In genomic region chr15:31782951-31783350, GRCh38 we compare ENCODE assay signal across 19 cellular contexts.
DNase-seq lines count a peak whose midpoint lies in the region; ATAC-seq and TF ChIP-seq lines count a peak whose summit lies in the region.
"Had no signal": no experiment of that assay in that cellular context is flagged by ENCODE, and none has a peak within 500 bp of the region (broad histone marks: within the 10 kb centered on the region; RNA-seq: fewer than 3 reads in every experiment).

No MANE protein-coding gene starts in this region.

- H2BK15ac ChIP-seq in H9 (ENCODE audit: low read depth, low read length), result no peak overlapping the region

- H2BK5ac ChIP-seq in H9 (ENCODE audit: insufficient read length, low read length), result no peak overlapping the region

- peak overlapping the region; percentile 28 to 63 (median 46); a peak in 4 of 7 replicates for H3K27ac Mint-ChIP-seq in H9
- H3K27ac Mint-ChIP-seq in WTC11, result peak overlapping the region; percentile 88
- H3K27ac Mint-ChIP-seq in neural progenitor cell, result no peak overlapping the region
- H3K27ac Mint-ChIP-seq: B cell; CD8-positive, alpha-beta T cell had no signal

- peak overlapping the region; percentile 60; the same call in 1 of the 2 replicates for H3K14ac ChIP-seq in H9 (ENCODE audit: insufficient read depth, low read length)

- H3K9ac ChIP-seq in H9 (ENCODE audit: extremely low read depth, insufficient read length, low read length) (no peak overlapping the region), neural progenitor cell (no peak overlapping the region)
- H3K9ac ChIP-seq: BLaER1 treated with 17β-estradiol and CSF1 and Interleukin-3, amounts not matched to agents 10 nM and 100 nM had no signal

- TF ChIP-seq CTCF in H9 (conservative IDR thresholded peaks at IDR 0.05) (no peak), WTC11 (IDR thresholded peaks at IDR 0.05) (no peak), esophagus muscularis mucosa (IDR thresholded peaks at IDR 0.05) (no peak), neural progenitor cell (IDR thresholded peaks at IDR 0.05) (no peak)

- H4K20me1 ChIP-seq in H9 (ENCODE audit: control insufficient read depth, insufficient read depth, insufficient read length), result no peaks in the 10 kb centered on the region
- no peaks in the 10 kb centered on the region for H4K20me1 ChIP-seq in neural progenitor cell (ENCODE audit: low read depth)
- H4K20me1 ChIP-seq: BLaER1 treated with 17β-estradiol and CSF1 and Interleukin-3, amounts not matched to agents 10 nM and 100 nM had no signal

- H3T11ph ChIP-seq in H9 (ENCODE audit: low read length), result no peak overlapping the region

- H3K79me1 ChIP-seq in H9 (ENCODE audit: insufficient read depth, low read depth, low read length, poor library complexity, severe bottlenecking), result no peaks in the 10 kb centered on the region

- no peak for TF ChIP-seq EP300 in esophagus muscularis mucosa (IDR thresholded peaks at IDR 0.05)

- no peak overlapping the region for H3K56ac ChIP-seq in H9 (ENCODE audit: insufficient read length, low read depth, low read length)

- H3K4me3 ChIP-seq in esophagus muscularis mucosa (no peak overlapping the region), neural progenitor cell (no peak overlapping the region)
- H3K4me3 ChIP-seq: BLaER1 treated with 17β-estradiol and CSF1 and Interleukin-3, amounts not matched to agents 10 nM and 100 nM; HAP-1; K562 had no signal

- DNase-seq in H9 (no peak), WTC11 (ENCODE audit: low spot score) (no peak), esophagus muscularis mucosa (ENCODE audit: extremely low spot score) (peak; percentile 85), neural progenitor cell (ENCODE audit: low spot score) (peak; percentile 5), NCI-H1436 treated with DMSO at 0.1 percent for 48 hours (lab: John Stamatoyannopoulos, UW) (no peak), putamen (ENCODE audit: low spot score) (no peak), DMS53 (lab: John Stamatoyannopoulos, UW) (no peak)
- DNase-seq: Calu3; CD8-positive, alpha-beta T cell; DND-41; EL; GOT3; IMR-90 had no signal

- H3K18ac ChIP-seq in H9 (ENCODE audit: insufficient read length, low read depth, low read length), result no peak overlapping the region

- H3K36me3 ChIP-seq in esophagus muscularis mucosa, result no peaks in the 10 kb centered on the region
- no peaks in the 10 kb centered on the region for H3K36me3 ChIP-seq in neural progenitor cell
- H3K36me3 ChIP-seq: BLaER1 treated with 17β-estradiol and CSF1 and Interleukin-3, amounts not matched to agents 10 nM and 100 nM; HAP-1 had no signal

- POLR2A ChIA-PET in WTC11 (lab: Charles Lee), result no interaction called here

- H4K5ac ChIP-seq in H9 (ENCODE audit: insufficient read length, low read depth, low read length), result no peak overlapping the region

- H2BK120ac ChIP-seq in H9 (ENCODE audit: low read depth, low read length, poor library complexity, severe bottlenecking), result no peak overlapping the region

- H2BK12ac ChIP-seq in H9 (ENCODE audit: insufficient read length, low read depth, low read length), result no peak overlapping the region

- no peaks in the 10 kb centered on the region; a peak in 1 of 5 replicates for H3K9me3 Mint-ChIP-seq in H9
- H3K9me3 Mint-ChIP-seq in WTC11, result no peaks in the 10 kb centered on the region
- no peaks in the 10 kb centered on the region for H3K9me3 Mint-ChIP-seq in neural progenitor cell
- H3K9me3 Mint-ChIP-seq: CD8-positive, alpha-beta T cell had no signal

- H3K27ac ChIP-seq in H9 (ENCODE audit: insufficient read length, low read depth, low read length) (no peak overlapping the region), esophagus muscularis mucosa (replicated peaks in 1 of 4) (no peak overlapping the region), neural progenitor cell (no peak overlapping the region)
- H3K27ac ChIP-seq: BLaER1 treated with 17β-estradiol and CSF1 and Interleukin-3, amounts not matched to agents 10 nM and 100 nM; HL-60 had no signal

- H4K91ac ChIP-seq in H9 (ENCODE audit: insufficient read length, low read depth, low read length), result no peak overlapping the region

- no CpG with 5 or more reads among the region's 3 CpGs for WGBS in H9 (ENCODE audit: extremely low coverage, insufficient read length, low lambda C conversion rate)
- 78% methylated on average over 3 of the region's 3 CpGs for WGBS in esophagus muscularis mucosa

- ATAC-seq in WTC11 (peak; percentile 26; the same call in 1 of the 2 replicates), HG02870 (IDR thresholded peaks at IDR 0.05; ENCODE audit: unreplicated experiment) (no peak)
- ATAC-seq: CD8-positive, alpha-beta T cell; K562 had no signal

- H3K36me3 Mint-ChIP-seq in H9 (ENCODE audit: insufficient read depth in 1 of 3, low read depth in 3 of 3) (no peaks in the 10 kb centered on the region), WTC11 (no peaks in the 10 kb centered on the region), neural progenitor cell (no peaks in the 10 kb centered on the region)
- H3K36me3 Mint-ChIP-seq: CD8-positive, alpha-beta T cell had no signal

- H3K27me3 ChIP-seq in H9 (ENCODE audit: insufficient read depth, low read length), result no peaks in the 10 kb centered on the region
- no peaks in the 10 kb centered on the region for H3K27me3 ChIP-seq in esophagus muscularis mucosa
- no peaks in the 10 kb centered on the region for H3K27me3 ChIP-seq in neural progenitor cell
- H3K27me3 ChIP-seq: BLaER1 treated with 17β-estradiol and CSF1 and Interleukin-3, amounts not matched to agents 10 nM and 100 nM had no signal

- H3K4me1 ChIP-seq in H9 (ENCODE audit: insufficient read depth, low read length), result no peaks in the 10 kb centered on the region
- no peaks in the 10 kb centered on the region for H3K4me1 ChIP-seq in esophagus muscularis mucosa
- H3K4me1 ChIP-seq in neural progenitor cell, result peaks cover 9% of the 10 kb centered on the region
- H3K4me1 ChIP-seq: HAP-1 had no signal

- no peaks in the 10 kb centered on the region for H3K23me2 ChIP-seq in H9 (ENCODE audit: insufficient read length, low read depth, low read length, poor library complexity, severe bottlenecking)

- no peak overlapping the region for H2AK5ac ChIP-seq in H9 (ENCODE audit: insufficient read length, low read length)

- H3K27me3 Mint-ChIP-seq in H9 (ENCODE audit: low read depth) (no peaks in the 10 kb centered on the region), WTC11 (ENCODE audit: low read depth) (no peaks in the 10 kb centered on the region), neural progenitor cell (ENCODE audit: insufficient read depth, low read depth) (no peaks in the 10 kb centered on the region)
- H3K27me3 Mint-ChIP-seq: B cell had no signal

- intact Hi-C loops in esophagus muscularis mucosa (cut with DNase I), result no loop called here

- no peak overlapping the region for H3K23ac ChIP-seq in H9 (ENCODE audit: insufficient read length, low read depth, low read length)

- no peak overlapping the region for H2BK20ac ChIP-seq in H9 (ENCODE audit: low read depth, low read length, poor library complexity, severe bottlenecking)

- H4K8ac ChIP-seq in H9 (replicated peaks; ENCODE audit: insufficient read length, low read depth, low read length), result no peak overlapping the region

- no peaks in the 10 kb centered on the region for H3K79me2 ChIP-seq in H9 (ENCODE audit: insufficient read depth, low read length)
- no peaks in the 10 kb centered on the region for H3K79me2 ChIP-seq in neural progenitor cell (ENCODE audit: low read depth)

- no peaks in the 10 kb centered on the region for H3F3A ChIP-seq in neural progenitor cell (ENCODE audit: low read depth)

- CTCF ChIA-PET in WTC11 (lab: Charles Lee), result interaction anchor here (1.3 kb wide), 1 partner anchor 195 kb away, joined by 4 read pairs; no protein-coding TSS in a partner anchor

- H3K4ac ChIP-seq in H9 (ENCODE audit: low read depth, low read length), result no peak overlapping the region

- H3K4me1 Mint-ChIP-seq in H9 (peaks cover 26 to 30% of the 10 kb centered on the region in 2 experiments), WTC11 (peaks cover 25% of the 10 kb centered on the region), neural progenitor cell (peaks cover 16% of the 10 kb centered on the region)
- H3K4me1 Mint-ChIP-seq: B cell had no signal

- no peak for TF ChIP-seq POLR2A in esophagus muscularis mucosa (IDR thresholded peaks at IDR 0.05; ENCODE audit: low read depth)

- H3K4me2 ChIP-seq in H9 (ENCODE audit: insufficient read depth, insufficient read length, low read length) (no peak overlapping the region), neural progenitor cell (no peak overlapping the region)
- H3K4me2 ChIP-seq: BLaER1 treated with 17β-estradiol and CSF1 and Interleukin-3, amounts not matched to agents 10 nM and 100 nM had no signal

- H3K9me3 ChIP-seq in H9 (ENCODE audit: control insufficient read depth, low read depth, low read length), result no peaks in the 10 kb centered on the region
- H3K9me3 ChIP-seq in esophagus muscularis mucosa, result no peaks in the 10 kb centered on the region
- H3K9me3 ChIP-seq in neural progenitor cell (ENCODE audit: low read depth), result no peaks in the 10 kb centered on the region
- H3K9me3 ChIP-seq: BLaER1 treated with 17β-estradiol and CSF1 and Interleukin-3, amounts not matched to agents 10 nM and 100 nM; HAP-1 had no signal

- H2AFZ ChIP-seq in H9 (ENCODE audit: low read length) (no peak overlapping the region), neural progenitor cell (replicated peaks) (no peak overlapping the region)

- H3K4me3 Mint-ChIP-seq in H9 (no peak overlapping the region), WTC11 (no peak overlapping the region), neural progenitor cell (no peak overlapping the region)
- H3K4me3 Mint-ChIP-seq: B cell; CD8-positive, alpha-beta T cell had no signal

TF ChIP-seq in WTC11, 78 proteins besides CTCF, POLR2A, EP300 and RAD21 (continues in another document):
- no peak for TF ChIP-seq SP1 (CRISPR knock-in tag; conservative IDR thresholded peaks at IDR 0.05)
- TF ChIP-seq ZNF121 (CRISPR knock-in tag; IDR thresholded peaks at IDR 0.05), result no peak
- no peak for TF ChIP-seq ATF2 (CRISPR knock-in tag; IDR thresholded peaks at IDR 0.05; ENCODE audit: borderline replicate concordance, low read depth)
- no peak for TF ChIP-seq TEAD4 (CRISPR knock-in tag; IDR thresholded peaks at IDR 0.05)
- TF ChIP-seq RORB (CRISPR knock-in tag; IDR thresholded peaks at IDR 0.05), result no peak

Comparison
In these comparisons a context has a peak if more than half of its experiments do, and no peak if none do; other contexts are left out.
1. DNase-seq: peak in esophagus muscularis mucosa (single experiment) and neural progenitor cell (single experiment); none in H9 (single experiment), WTC11 (single experiment), NCI-H1436 treated with DMSO at 0.1 percent for 48 hours (single experiment), putamen (single experiment) and DMS53 (single experiment).